In genomic region chr3:140421884-140422283, GRCh38 we compare ENCODE assay signal across 16 cellular contexts.
"Had no signal": no experiment of that assay in that cellular context is flagged by ENCODE, and none has a peak within 500 bp of the region (broad histone marks: within the 10 kb centered on the region; RNA-seq: fewer than 3 reads in every experiment).

No MANE protein-coding gene starts in this region.

- ATAC-seq: activated CD4-positive, CD25-positive, alpha-beta regulatory T cell treated with anti-CD3 and anti-CD28 coated beads, Interleukin-2, amount 50 U/mL, for 24 hours; activated T-cell treated with anti-CD3 and anti-CD28 coated beads, Interleukin-2, amount 50 U/mL, for 72 hours; effector memory CD8-positive, alpha-beta T cell; gastrocnemius medialis; left ventricle myocardium superior; natural killer cell treated with Interleukin-12 subunit alpha and Interleukin-12 subunit beta and Interleukin-15 and Interleukin-18, amount 100 ng/mL, for 72 hours; sciatic nerve; stimulated activated effector memory CD8-positive, alpha-beta T cell treated with anti-CD3 and anti-CD28 coated beads, Interleukin-12 subunit alpha, Interleukin-12 subunit beta, amount 100 ng/mL, for 72 hours had no signal

- H3K27ac ChIP-seq: ascending aorta, gastrocnemius medialis, neutrophil, thoracic aorta had no signal

- H3K36me3 ChIP-seq: ascending aorta, gastrocnemius medialis, neutrophil, thoracic aorta had no signal

- H3K9me3 ChIP-seq: ascending aorta, gastrocnemius medialis, neutrophil, thoracic aorta had no signal

- H3K27me3 ChIP-seq: ascending aorta, gastrocnemius medialis, neutrophil had no signal

- DNase-seq: activated CD4-positive, alpha-beta T cell treated with anti-CD3 and anti-CD28 coated beads, Interleukin-2, amount 10 ng/mL, durations not matched to agents 7 days and 5 days; activated effector memory CD4-positive, alpha-beta T cell treated with anti-CD3 and anti-CD28 coated beads, Interleukin-2, amount 50 U/mL, for 16 hours; activated naive CD4-positive, alpha-beta T cell treated with anti-CD3 and anti-CD28 coated beads, Interleukin-2, amount 50 U/mL, for 16 hours; activated T-cell treated with anti-CD3 and anti-CD28 coated beads, Interleukin-2, amount 50 U/mL, for 72 hours; effector memory CD8-positive, alpha-beta T cell; gastrocnemius medialis; left ventricle myocardium superior; stimulated activated CD4-positive, alpha-beta T cell treated with anti-CD3 and anti-CD28 coated beads, Interleukin-4, amount 100 ng/mL, for 24 hours; T1000 had no signal

- H3K4me1 ChIP-seq: ascending aorta, gastrocnemius medialis had no signal

- H3K4me3 ChIP-seq: ascending aorta, gastrocnemius medialis, thoracic aorta had no signal
